24 cellular contexts compared by ENCODE assay signal in genomic region chr21:42091899-42092508, GRCh38. TPM values are rescaled to one million over a fixed set of nuclear protein-coding genes. Genes with fewer than 3 reads are reported as not detected.
DNase-seq lines count a peak whose midpoint lies in the region; ATAC-seq and TF ChIP-seq lines count a peak whose summit lies in the region.
"Had no signal": no experiment of that assay in that cellular context is flagged by ENCODE, and none has a peak within 500 bp of the region (broad histone marks: within the 10 kb centered on the region; RNA-seq: fewer than 3 reads in every experiment).

No MANE protein-coding gene starts in this region.

- TF ChIP-seq CTCF in body of pancreas (IDR thresholded peaks at IDR 0.05) (no peak), kidney epithelial cell (IDR thresholded peaks at IDR 0.05; ENCODE audit: insufficient read depth, low read length, poor library complexity, severe bottlenecking) (no peak), PC-9 (conservative IDR thresholded peaks at IDR 0.05) (no peak)

- BruUV-seq in PC-9 (replicated peaks; lab: Mats Ljungman, UMichigan) = no TSS peak

- H3K36me3 ChIP-seq in body of pancreas (replicated peaks in 1 of 2; ENCODE audit: insufficient read depth in 1 of 2, low read depth in 2 of 2) (no peaks in the 10 kb centered on the region), kidney epithelial cell (ENCODE audit: control insufficient read depth, insufficient read depth, low read length) (no peaks in the 10 kb centered on the region), aorta (ENCODE audit: control insufficient read depth in 1 of 2, insufficient read depth in 2 of 2, low read length in 1 of 2) (no peaks in the 10 kb centered on the region), PC-9 (ENCODE audit: low read depth) (no peaks in the 10 kb centered on the region)
- H3K36me3 ChIP-seq: BLaER1, left ventricle myocardium inferior had no signal

- no peaks in the 10 kb centered on the region for H3K79me2 ChIP-seq in PC-9 (ENCODE audit: low read depth)

- CTCF ChIA-PET in PC-9 (lab: Charles Lee) = no interaction called here

- ATAC-seq in body of pancreas = peak; percentile 24
- ATAC-seq in aorta (ENCODE audit: low FRiP score) = no peak
- no peak for ATAC-seq in GM18909 (IDR thresholded peaks at IDR 0.05; ENCODE audit: poor library complexity, unreplicated experiment)
- no peak for ATAC-seq in GM21723 (IDR thresholded peaks at IDR 0.05; ENCODE audit: unreplicated experiment)
- ATAC-seq: A549; activated T-helper 17 cell treated with anti-CD3 and anti-CD28 coated beads, Interleukin-2, amount 50 U/mL, for 72 hours; GM12878; mucosa of descending colon had no signal

- no peak overlapping the region for H3K4me3 ChIP-seq in body of pancreas
- H3K4me3 ChIP-seq in kidney epithelial cell (ENCODE audit: low read depth, low read length) = no peak overlapping the region
- no peak overlapping the region for H3K4me3 ChIP-seq in aorta (ENCODE audit: low read length in 2 of 2)
- H3K4me3 ChIP-seq in PC-9 = no peak overlapping the region
- H3K4me3 ChIP-seq: A549, BLaER1, GM12878, left ventricle myocardium inferior, mucosa of descending colon had no signal

- intact Hi-C loops in body of pancreas (cut with DNase I) = no loop called here
- intact Hi-C loops in aorta (cut with DNase I) = loop anchor here (2.0 to 10.0 kb wide), 3 partner anchors 33 to 477 kb away; partner anchors contain the start of gene ZBTB21 (in 1 of the 2)
- intact Hi-C loops in PC-9 (cut with micrococcal nuclease; ENCODE audit: unreplicated experiment) = loop anchor here (5.0 kb wide), 1 partner anchor 135 kb away; no protein-coding TSS in a partner anchor

- peaks cover 15% of the 10 kb centered on the region for H3F3A ChIP-seq in PC-9 (ENCODE audit: insufficient read depth, low read depth)

- H2AFZ ChIP-seq in PC-9 = no peak overlapping the region

- H3K9me3 ChIP-seq in body of pancreas (no peaks in the 10 kb centered on the region), aorta (ENCODE audit: control insufficient read depth, low read length) (no peaks in the 10 kb centered on the region), PC-9 (ENCODE audit: insufficient read depth, low read depth) (no peaks in the 10 kb centered on the region)
- H3K9me3 ChIP-seq: mucosa of descending colon, SK-N-SH had no signal

- H3K27me3 ChIP-seq in body of pancreas (no peaks in the 10 kb centered on the region), kidney epithelial cell (ENCODE audit: control insufficient read depth, insufficient read depth, low read length) (peaks cover 3% of the 10 kb centered on the region), aorta (ENCODE audit: control insufficient read depth in 1 of 2, insufficient read depth in 2 of 2, low read length in 1 of 2) (no peaks in the 10 kb centered on the region), PC-9 (ENCODE audit: insufficient read depth, low read depth) (no peaks in the 10 kb centered on the region)
- H3K27me3 ChIP-seq: BLaER1 had no signal

- no peak for TF ChIP-seq POLR2A in body of pancreas (IDR thresholded peaks at IDR 0.05)

- POLR2A ChIA-PET in PC-9 (lab: Charles Lee; ENCODE audit: unreplicated experiment) = no interaction called here

- H3K4me1 ChIP-seq in body of pancreas (no peaks in the 10 kb centered on the region), aorta (ENCODE audit: control insufficient read depth in 1 of 2, insufficient read depth in 2 of 2, low read length in 2 of 2) (peaks cover 5% of the 10 kb centered on the region in 2 donors), PC-9 (replicated peaks; ENCODE audit: insufficient read depth) (peaks cover 22% of the 10 kb centered on the region)
- H3K4me1 ChIP-seq: A549 had no signal

- 54 to 60% methylated on average over 14 of the region's 14 CpGs for WGBS in body of pancreas, 2 donors
- 89 to 90% methylated on average over 14 of the region's 14 CpGs for WGBS in aorta, 2 donors

- H4K20me1 ChIP-seq in PC-9 (ENCODE audit: insufficient read depth) = no peaks in the 10 kb centered on the region
- H4K20me1 ChIP-seq: BLaER1 had no signal

- H3K27ac ChIP-seq in body of pancreas (no peak overlapping the region), aorta (ENCODE audit: low read depth in 1 of 2, low read length in 2 of 2) (no peak overlapping the region), PC-9 (no peak overlapping the region)
- H3K27ac ChIP-seq: A549, BLaER1, HL-60, left ventricle myocardium inferior had no signal

- no peaks in the 10 kb centered on the region for H3K9me2 ChIP-seq in PC-9 (ENCODE audit: insufficient read depth)
- H3K9me2 ChIP-seq: SK-N-SH had no signal

- H3K4me2 ChIP-seq in PC-9 = no peak overlapping the region
- H3K4me2 ChIP-seq: A549, SK-N-SH had no signal

- DNase-seq in NCI-H2227 treated with DMSO at 0.1 percent for 48 hours (lab: John Stamatoyannopoulos, UW) (peak; percentile 1), NCI-H2227 (lab: John Stamatoyannopoulos, UW; ENCODE audit: unreplicated experiment) (no peak), body of pancreas (no peak), kidney epithelial cell (ENCODE audit: low read depth) (peak; percentile 5), aorta (peak; percentile 40 to 60), PC-9 (no peak)
- DNase-seq: erythroblast, GF-D8, left ventricle myocardium inferior, NCI-H2029, SK-N-SH, T-helper 9 cell had no signal

RNA-seq across cellular contexts. Expression of gene UMODL1, which starts 20.9 kb away (rescaled TPM):
- total RNA-seq in body of pancreas (not detected), kidney epithelial cell (not detected in 2 replicates), aorta (under 1 TPM in 1 of 2 donors, not detected in 1; 0.45 TPM), PC-9 (2021) (0.25 TPM in 1 of 2 replicates, not detected in the other)
- polyA plus RNA-seq in aorta = not detected
- total RNA-seq: cardiac septum, frontal cortex, ureter had no signal
- polyA plus RNA-seq: A549, adipose tissue, SK-N-SH had no signal

Comparison
In these comparisons a context has a peak if more than half of its experiments do, and no peak if none do; other contexts are left out.
1. DNase-seq: peak in NCI-H2227 treated with DMSO at 0.1 percent for 48 hours (single experiment), kidney epithelial cell (single experiment) and aorta (2 of 2); none in NCI-H2227 (single experiment), body of pancreas (0 of 4) and PC-9 (0 of 2).